Comparison of ENCODE assay signal across 8 cellular contexts in the genomic region with DNA sequence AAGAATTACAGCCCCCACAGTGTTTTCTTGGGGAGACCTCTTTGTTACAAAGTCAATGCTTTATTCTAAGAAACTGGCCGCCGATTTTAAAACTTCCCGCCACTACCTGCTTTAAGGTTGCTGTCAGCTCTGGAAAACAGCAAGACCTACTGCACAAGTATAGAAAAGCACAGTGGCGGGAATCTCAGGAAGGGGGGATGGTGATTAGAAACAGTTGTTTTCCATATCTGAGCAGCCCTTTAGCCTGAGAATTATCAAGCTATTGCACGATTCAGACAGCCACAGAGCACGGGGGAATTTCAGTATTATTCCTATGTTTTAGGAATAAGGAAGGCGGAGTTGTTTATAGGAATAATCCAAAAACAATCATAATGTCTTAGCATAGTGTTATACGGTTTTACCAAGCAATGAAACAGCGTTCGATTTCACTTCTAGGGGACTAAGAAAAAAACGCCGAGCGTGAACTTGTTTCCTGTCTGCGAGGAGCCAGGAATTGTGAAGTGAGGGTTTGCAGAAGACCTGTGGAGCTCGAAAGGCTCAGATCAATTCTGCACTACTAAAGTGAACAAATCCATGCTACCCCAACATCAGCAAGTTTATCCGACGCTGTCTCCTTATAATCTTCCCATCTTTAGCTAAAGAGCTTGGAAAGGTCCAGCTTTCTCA.
DNase-seq lines count a peak whose midpoint lies in the region; ATAC-seq, FAIRE-seq and TF ChIP-seq lines count a peak whose summit lies in the region.

No MANE protein-coding gene starts in this region.

- no peaks in the 10 kb centered on the region for H3K36me3 ChIP-seq in GM06990 (ENCODE audit: control insufficient read depth, insufficient read depth, low read length)
- no peaks in the 10 kb centered on the region for H3K36me3 ChIP-seq in astrocyte (ENCODE audit: insufficient read depth, low read length)
- no peaks in the 10 kb centered on the region for H3K36me3 ChIP-seq in tibial artery

- ATAC-seq in GM21515 (IDR thresholded peaks at IDR 0.05; ENCODE audit: unreplicated experiment) (peak; percentile 33), left lobe of liver (peak; percentile 22)

- H3K4me3 Mint-ChIP-seq in astrocyte (ENCODE audit: unreplicated experiment), result peak overlapping the region; percentile 93

- FAIRE-seq in astrocyte (lab: Jason Lieb, UNC), result peak; percentile 65

- H3K36me3 Mint-ChIP-seq in astrocyte (ENCODE audit: low read depth, unreplicated experiment), result no peaks in the 10 kb centered on the region

- H3K27ac ChIP-seq in HL-60 (replicated peaks), result peak overlapping the region; percentile 74
- no peak overlapping the region for H3K27ac ChIP-seq in astrocyte (ENCODE audit: low read depth, low read length)
- peak overlapping the region; percentile 33 to 62 for H3K27ac ChIP-seq in tibial artery

- no peaks in the 10 kb centered on the region for H3K9me3 Mint-ChIP-seq in astrocyte (ENCODE audit: unreplicated experiment)

- TF ChIP-seq CTCF in GM06990 (IDR thresholded peaks at IDR 0.05; ENCODE audit: insufficient read depth, low read length, poor library complexity, severe bottlenecking) (no peak), HL-60 (IDR thresholded peaks at IDR 0.05; ENCODE audit: insufficient read depth, low read length) (no peak), astrocyte (IDR thresholded peaks at IDR 0.05; ENCODE audit: insufficient read depth, low read depth, low read length) (no peak), tibial artery (IDR thresholded peaks at IDR 0.05) (no peak)

- H3K9ac ChIP-seq in astrocyte (ENCODE audit: low read length), result peak overlapping the region; percentile 76

- H3K4me1 Mint-ChIP-seq in astrocyte (ENCODE audit: low read depth, unreplicated experiment), result no peaks in the 10 kb centered on the region

- intact Hi-C loops in tibial artery (cut with DNase I; ENCODE audit: low total_unique reads), result no loop called here

- H3K27me3 Mint-ChIP-seq in astrocyte (ENCODE audit: low read depth, unreplicated experiment), result no peaks in the 10 kb centered on the region

- H3K4me1 ChIP-seq in astrocyte (ENCODE audit: insufficient read depth, low read length) (peaks cover 3% of the 10 kb centered on the region), tibial artery (no peaks in the 10 kb centered on the region)

- no peaks in the 10 kb centered on the region for H4K20me1 ChIP-seq in astrocyte (ENCODE audit: insufficient read depth, low read length)

- H3K4me3 ChIP-seq in GM06990 (replicated peaks; ENCODE audit: low read depth, low read length), result peak overlapping the region; percentile 73
- peak overlapping the region; percentile 61 for H3K4me3 ChIP-seq in HL-60 (replicated peaks; ENCODE audit: insufficient read depth, low read length)
- peak overlapping the region; percentile 76 for H3K4me3 ChIP-seq in astrocyte (ENCODE audit: insufficient read depth, low read depth, low read length)
- H3K4me3 ChIP-seq in tibial artery, result peak overlapping the region; percentile 53 to 58

- H3K9me3 ChIP-seq in astrocyte (ENCODE audit: insufficient read depth, low read depth, low read length) (no peaks in the 10 kb centered on the region), tibial artery (no peaks in the 10 kb centered on the region)

- no peaks in the 10 kb centered on the region for H3K79me2 ChIP-seq in astrocyte (ENCODE audit: insufficient read depth, low read length)

- H3K27ac Mint-ChIP-seq in astrocyte (ENCODE audit: unreplicated experiment), result no peak overlapping the region

- peak; percentile 1 for DNase-seq in GM06990 (ENCODE audit: extremely low read depth, insufficient read length)
- peak in 1 of 2 experiments; percentile 2 for DNase-seq in HL-60 (ENCODE audit: low read depth in 1 of 2, low spot score in 1 of 2)
- DNase-seq in astrocyte (ENCODE audit: low read depth), result no peak
- DNase-seq in left lobe of liver (ENCODE audit: low spot score), result no peak
- DNase-seq in tibial artery, result no peak
- no peak for DNase-seq in NK-92 (lab: John Stamatoyannopoulos, UW; ENCODE audit: unreplicated experiment)
- no peak for DNase-seq in SW 1271 (lab: John Stamatoyannopoulos, UW)

- peak overlapping the region; percentile 98 for H3K4me2 ChIP-seq in astrocyte (ENCODE audit: low read length)

- peak overlapping the region; percentile 89 for H2AFZ ChIP-seq in astrocyte (ENCODE audit: low read depth, low read length)

- H3K27me3 ChIP-seq in GM06990 (replicated peaks; ENCODE audit: control insufficient read depth, insufficient read depth, low read length) (no peaks in the 10 kb centered on the region), HL-60 (ENCODE audit: insufficient read depth, poor library complexity, severe bottlenecking) (no peaks in the 10 kb centered on the region), astrocyte (ENCODE audit: insufficient read depth, low read length) (no peaks in the 10 kb centered on the region), tibial artery (no peaks in the 10 kb centered on the region)
